16 cellular contexts compared by ENCODE assay signal in the genomic region with DNA sequence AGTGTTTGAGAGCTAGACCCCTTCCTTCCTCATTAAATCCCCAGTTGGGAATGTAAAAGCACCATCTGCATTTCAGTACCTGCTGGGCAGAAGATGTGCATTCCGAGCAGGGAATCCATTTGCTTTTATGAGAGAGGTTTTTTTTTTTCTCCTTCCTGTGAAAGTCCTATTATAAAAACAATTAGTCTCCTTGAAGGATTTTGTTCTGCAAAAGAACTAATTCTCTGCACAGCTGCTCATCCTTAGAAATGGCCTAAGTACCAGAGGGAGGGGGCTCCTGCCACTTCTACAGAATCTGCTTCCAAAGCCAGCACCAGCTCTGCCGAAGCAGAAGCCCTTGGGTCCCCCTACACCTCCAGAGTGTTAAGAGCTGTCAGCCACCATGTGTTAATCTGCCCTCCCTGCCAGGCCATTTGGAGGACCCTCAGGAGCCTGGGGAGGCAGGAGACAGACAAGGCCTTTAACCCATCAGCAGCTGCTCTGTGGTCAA. TPM values are rescaled to one million over a fixed set of nuclear protein-coding genes. Genes with fewer than 3 reads are reported as not detected.
"Had no signal": no experiment of that assay in that cellular context is flagged by ENCODE, and none has a peak within 500 bp of the region (broad histone marks: within the 10 kb centered on the region; RNA-seq: fewer than 3 reads in every experiment).

No MANE protein-coding gene starts in this region.

- H3K4me1 ChIP-seq: colonic mucosa, left ventricle myocardium inferior had no signal

- H3K9me3 ChIP-seq: colonic mucosa, left ventricle myocardium inferior had no signal

- H3K4me3 ChIP-seq: colonic mucosa, hepatocyte, left ventricle myocardium inferior had no signal

- ATAC-seq: activated T-helper 17 cell treated with anti-CD3 and anti-CD28 coated beads, Interleukin-2, amount 50 U/mL, for 72 hours had no signal

- H3K27me3 ChIP-seq: colonic mucosa, hepatocyte had no signal

- H3K36me3 ChIP-seq: colonic mucosa, left ventricle myocardium inferior had no signal

- H3K27ac ChIP-seq: colonic mucosa, epithelial cell of prostate, hepatocyte, left ventricle myocardium inferior had no signal

- DNase-seq: activated B cell treated with CpG ODN at 0.5 μM for 24 hours; activated CD4-positive, alpha-beta T cell treated with anti-CD3 and anti-CD28 coated beads, Interleukin-2, amount 10 ng/mL, durations not matched to agents 24 days and 14 days; activated naive CD4-positive, alpha-beta T cell treated with anti-CD3 and anti-CD28 coated beads, Interleukin-2, amount 10 ng/mL, durations not matched to agents 7 days and 5 days; activated T-cell treated with anti-CD3 and anti-CD28 coated beads for 4 hours; colonic mucosa; effector memory CD4-positive, alpha-beta T cell; left ventricle myocardium inferior; stimulated activated CD4-positive, alpha-beta T cell treated with anti-CD3 and anti-CD28 coated beads, Interleukin-2, amount 100 ng/mL, for 48 hours; stimulated activated naive CD4-positive, alpha-beta T cell treated with Interleukin-2 at 50 U/mL for 16 hours had no signal

RNA-seq across cellular contexts. Expression of a gene that starts 36.4 kb away (rescaled TPM):
- total RNA-seq: activated B cell treated with CpG ODN at 0.5 μM for 24 hours; activated CD4-positive, alpha-beta T cell treated with anti-CD3 and anti-CD28 coated beads, Interleukin-2, amount 10 ng/mL, durations not matched to agents 24 days and 14 days; activated CD8-positive, alpha-beta memory T cell treated with anti-CD3 and anti-CD28 coated beads for 36 hours; activated T-helper 17 cell treated with anti-CD3 and anti-CD28 coated beads, Interleukin-2, amount 50 U/mL, for 72 hours; cardiac septum; colonic mucosa; left ventricle myocardium inferior; osteocyte; pulmonary artery endothelial cell had no signal
